In the genomic region with DNA sequence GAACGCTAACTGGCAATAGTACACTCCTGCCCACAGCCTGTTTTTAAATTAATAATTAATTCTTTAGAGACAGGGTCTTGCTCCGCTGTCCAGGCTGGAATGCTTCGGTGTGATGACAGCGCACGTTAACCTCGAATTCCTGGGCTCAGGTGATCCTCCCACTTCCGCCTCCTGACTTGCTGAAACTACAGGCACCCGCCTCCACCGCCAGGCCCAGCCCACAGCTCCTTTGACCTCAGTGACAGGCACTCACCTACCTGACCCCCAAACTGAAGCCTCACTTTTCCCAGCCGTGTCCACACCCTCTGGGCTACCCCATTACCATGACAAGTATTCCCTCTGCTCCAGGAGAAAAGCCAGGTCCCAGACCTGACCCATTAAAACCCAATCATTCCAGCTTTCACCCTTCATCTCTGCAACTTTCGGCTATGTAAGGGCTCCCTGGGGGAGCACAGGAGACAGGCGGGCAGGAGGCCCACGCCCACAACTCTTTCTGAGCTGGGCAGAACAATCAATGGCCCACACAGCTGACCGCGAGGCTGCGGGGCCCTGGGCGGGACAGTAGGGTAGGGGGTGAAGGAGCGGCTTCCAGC, we compare ENCODE assay signal across 8 cellular contexts. TPM values are rescaled to one million over a fixed set of nuclear protein-coding genes. Genes with fewer than 3 reads are reported as not detected.
DNase-seq lines count a peak whose midpoint lies in the region; ATAC-seq and TF ChIP-seq lines count a peak whose summit lies in the region.

No MANE protein-coding gene starts in this region.

- intact Hi-C loops in Right ventricle myocardium inferior (cut with DNase I) = loop anchor here (5.0 kb wide), 1 partner anchor 67 kb away; a partner anchor contains a TSS

- H3K18ac ChIP-seq in mesenchymal stem cell (ENCODE audit: low read depth in 1 of 2, low read length in 2 of 2) = peak overlapping the region in 1 of 2 experiments; percentile 83

- ATAC-seq in Right ventricle myocardium inferior (no peak), upper lobe of left lung (ENCODE audit: low FRiP score in 2 of 2) (no peak), HG02852 (IDR thresholded peaks at IDR 0.05; ENCODE audit: unreplicated experiment) (no peak), GM18517 (IDR thresholded peaks at IDR 0.05; ENCODE audit: unreplicated experiment) (no peak)

- peak overlapping the region in 1 of 2 experiments; percentile 86 for H3K23ac ChIP-seq in mesenchymal stem cell (ENCODE audit: low read length in 2 of 2)

- peak overlapping the region; percentile 88 for H2AFZ ChIP-seq in mesenchymal stem cell (ENCODE audit: low read depth, low read length)

- peak overlapping the region; percentile 96 for H3K4me2 ChIP-seq in mesenchymal stem cell (ENCODE audit: low read length, poor library complexity, severe bottlenecking)

- H3K4ac ChIP-seq in mesenchymal stem cell (ENCODE audit: low read depth in 1 of 2, low read length in 2 of 2) = no peak overlapping the region

- H3K4me3 ChIP-seq in cardiac muscle cell (peak overlapping the region; percentile 91), astrocyte of the cerebellum (ENCODE audit: low read depth, low read length) (peak overlapping the region; percentile 52), mesenchymal stem cell (ENCODE audit: insufficient read depth in 1 of 2, low read depth in 1 of 2, low read length in 2 of 2) (peak overlapping the region in 1 of 2 experiments; percentile 70), upper lobe of left lung (peak overlapping the region; percentile 71 to 100 (median 95))

- no peak overlapping the region for H3K9ac ChIP-seq in mesenchymal stem cell (ENCODE audit: low read length)

- H3K14ac ChIP-seq in mesenchymal stem cell (ENCODE audit: low read length in 2 of 2) = peak overlapping the region in 1 of 2 experiments; percentile 18

- no peaks in the 10 kb centered on the region for H3K9me3 ChIP-seq in cardiac muscle cell (ENCODE audit: low read depth)
- H3K9me3 ChIP-seq in mesenchymal stem cell (ENCODE audit: control insufficient read depth, low read length) = no peaks in the 10 kb centered on the region
- H3K9me3 ChIP-seq in upper lobe of left lung = no peaks in the 10 kb centered on the region

- no peak overlapping the region for H3K27ac ChIP-seq in cardiac muscle cell
- no peak overlapping the region for H3K27ac ChIP-seq in mesenchymal stem cell (ENCODE audit: low read length, poor library complexity, severe bottlenecking)
- H3K27ac ChIP-seq in upper lobe of left lung = peak overlapping the region; percentile 86 to 92 (median 90)

- in situ Hi-C loops in astrocyte of the cerebellum (cut with HindIII; ENCODE audit: low sequenced_read_pairs) = no loop called here

- WGBS in mesenchymal stem cell = 73% methylated on average over 18 of the region's 18 CpGs
- 70 to 77% methylated on average over 16 to 18 of the region's 18 CpGs for WGBS in upper lobe of left lung, 2 donors

- H2AK5ac ChIP-seq in mesenchymal stem cell (ENCODE audit: low read length, severe bottlenecking) = peak overlapping the region; percentile 50

- H3K36me3 ChIP-seq in cardiac muscle cell (no peaks in the 10 kb centered on the region), mesenchymal stem cell (ENCODE audit: control insufficient read depth in 1 of 2, insufficient read depth in 2 of 2, low read depth in 1 of 2, low read length in 2 of 2) (peaks cover 0 to 28% of the 10 kb centered on the region in 2 experiments), upper lobe of left lung (peaks cover 0 to 14% (median 0%) of the 10 kb centered on the region in 4 donors)

- H2BK120ac ChIP-seq in mesenchymal stem cell (ENCODE audit: low read depth, low read length) = peak overlapping the region; percentile 39

- no peak overlapping the region for H4K91ac ChIP-seq in mesenchymal stem cell (ENCODE audit: low read length)

- H3K27me3 ChIP-seq in cardiac muscle cell (peaks cover 35% of the 10 kb centered on the region), mesenchymal stem cell (ENCODE audit: control insufficient read depth in 1 of 2, insufficient read depth in 1 of 2, low read length in 2 of 2) (peaks cover 12 to 73% of the 10 kb centered on the region in 2 experiments), upper lobe of left lung (peaks cover 1 to 15% (median 11%) of the 10 kb centered on the region in 4 donors)

- H3K4me1 ChIP-seq in cardiac muscle cell (ENCODE audit: low read depth) (peaks cover 4% of the 10 kb centered on the region), mesenchymal stem cell (ENCODE audit: control insufficient read depth, insufficient read depth, low read depth, low read length) (peaks cover 45% of the 10 kb centered on the region), upper lobe of left lung (peaks cover 33 to 64% (median 50%) of the 10 kb centered on the region in 4 donors)

- TF ChIP-seq CTCF in cardiac muscle cell (IDR thresholded peaks at IDR 0.05; ENCODE audit: low read depth, low read length) (no peak), astrocyte of the cerebellum (IDR thresholded peaks at IDR 0.05; ENCODE audit: low read depth, low read length, missing control alignments) (no peak), upper lobe of left lung (IDR thresholded peaks at IDR 0.05) (no peak)

- peaks cover 18% of the 10 kb centered on the region for H3K79me1 ChIP-seq in mesenchymal stem cell (replicated peaks; ENCODE audit: low read length, poor library complexity, severe bottlenecking)

- H2BK15ac ChIP-seq in mesenchymal stem cell (ENCODE audit: low read depth, poor library complexity, severe bottlenecking) = no peak overlapping the region

- H4K8ac ChIP-seq in mesenchymal stem cell (ENCODE audit: low read length) = no peak overlapping the region

- no peak overlapping the region for H2BK5ac ChIP-seq in mesenchymal stem cell (ENCODE audit: low read depth, low read length, poor library complexity, severe bottlenecking)

- DNase-seq in cardiac muscle cell (ENCODE audit: low read depth in 1 of 2, low spot score in 1 of 2) (no peak), Right ventricle myocardium inferior (ENCODE audit: missing footprints) (no peak), astrocyte of the cerebellum (ENCODE audit: low read depth) (no peak), mesenchymal stem cell (no peak), upper lobe of left lung (peak; percentile 59 to 64), erythroblast (lab: John Stamatoyannopoulos, UW) (no peak)

- TF ChIP-seq POLR2A in upper lobe of left lung (IDR thresholded peaks at IDR 0.05) (no peak), erythroblast (IDR thresholded peaks at IDR 0.05; ENCODE audit: low read length) (no peak)

- no peak for TF ChIP-seq EP300 in upper lobe of left lung (IDR thresholded peaks at IDR 0.05)

- H2BK12ac ChIP-seq in mesenchymal stem cell (ENCODE audit: low read length in 2 of 2) = no peak overlapping the region

RNA-seq across cellular contexts. Expression of a gene that starts 0.7 kb away (rescaled TPM):
- 12.3 and 21.1 TPM in 2 replicates for total RNA-seq in cardiac muscle cell
- polyA plus RNA-seq in cardiac muscle cell = 18.4 and 18.8 TPM in 2 replicates
- total RNA-seq in Right ventricle myocardium inferior = 0.14 TPM
- polyA plus RNA-seq in mesenchymal stem cell (2013, experiment 1 of 2) = 0.46 TPM
- 0.67 TPM for polyA plus RNA-seq in mesenchymal stem cell (2013, experiment 2 of 2)
- total RNA-seq in upper lobe of left lung = 10 to 100 TPM in 2 of 6 donors, 1 to 10 TPM in 4; 4.6 to 32.5 (median 6.7) TPM

RNA-seq across cellular contexts. Expression of a gene that starts 1.0 kb away (rescaled TPM):
- total RNA-seq in cardiac muscle cell (47.8 and 49.5 TPM in 2 replicates), Right ventricle myocardium inferior (3.9 TPM), upper lobe of left lung (100 to 1,000 TPM in 5 of 6 donors, 10 to 100 TPM in 1; 80.2 to 222 (median 129) TPM)
- 49.6 and 66.7 TPM in 2 replicates for polyA plus RNA-seq in cardiac muscle cell
- polyA plus RNA-seq in mesenchymal stem cell (2013, experiment 1 of 2) = 3.2 TPM
- 2.3 TPM for polyA plus RNA-seq in mesenchymal stem cell (2013, experiment 2 of 2)

RNA-seq across cellular contexts. Expression of a gene that starts 16.5 kb away (rescaled TPM):
- total RNA-seq in cardiac muscle cell (36.4 and 48.0 TPM in 2 replicates), Right ventricle myocardium inferior (16.6 TPM), upper lobe of left lung (10 to 100 TPM; 25.7 to 93.2 (median 37.9) TPM)
- polyA plus RNA-seq in cardiac muscle cell = 17.8 and 22.8 TPM in 2 replicates
- polyA plus RNA-seq in mesenchymal stem cell (2013, experiment 1 of 2) = 13.2 TPM
- 11.9 TPM for polyA plus RNA-seq in mesenchymal stem cell (2013, experiment 2 of 2)

RNA-seq across cellular contexts. Expression of a gene that starts 22.5 kb away (rescaled TPM):
- total RNA-seq in cardiac muscle cell (2.6 and 4.5 TPM in 2 replicates), Right ventricle myocardium inferior (0.16 TPM), upper lobe of left lung (10 to 100 TPM in 1 of 6 donors, 1 to 10 TPM in 5; 3.5 to 11.5 (median 5.8) TPM)
- polyA plus RNA-seq in cardiac muscle cell = 2.5 and 3.4 TPM in 2 replicates
- 1.2 TPM for polyA plus RNA-seq in mesenchymal stem cell (2013, experiment 1 of 2)
- polyA plus RNA-seq in mesenchymal stem cell (2013, experiment 2 of 2) = 1.2 TPM

RNA-seq across cellular contexts. Expression of a gene that starts 24.4 kb away (rescaled TPM):
- 49.6 and 63.1 TPM in 2 replicates for total RNA-seq in cardiac muscle cell
- 60.0 and 97.8 TPM in 2 replicates for polyA plus RNA-seq in cardiac muscle cell
- 57.5 TPM for total RNA-seq in Right ventricle myocardium inferior
- 41.9 TPM for polyA plus RNA-seq in mesenchymal stem cell (2013, experiment 1 of 2)
- 42.6 TPM for polyA plus RNA-seq in mesenchymal stem cell (2013, experiment 2 of 2)
- total RNA-seq in upper lobe of left lung = 10 to 100 TPM; 45.5 to 85.0 (median 59.9) TPM

Comparison
In these comparisons a context has a peak if more than half of its experiments do, and no peak if none do; other contexts are left out.
1. DNase-seq: peak in upper lobe of left lung (2 of 2); none in cardiac muscle cell (0 of 2), Right ventricle myocardium inferior (single experiment), astrocyte of the cerebellum (single experiment), mesenchymal stem cell (single experiment) and erythroblast (0 of 2).
2. H3K27ac ChIP-seq: peak in upper lobe of left lung (4 of 4); none in cardiac muscle cell (single experiment) and mesenchymal stem cell (single experiment).